8 cellular contexts compared by ENCODE assay signal in the genomic region with DNA sequence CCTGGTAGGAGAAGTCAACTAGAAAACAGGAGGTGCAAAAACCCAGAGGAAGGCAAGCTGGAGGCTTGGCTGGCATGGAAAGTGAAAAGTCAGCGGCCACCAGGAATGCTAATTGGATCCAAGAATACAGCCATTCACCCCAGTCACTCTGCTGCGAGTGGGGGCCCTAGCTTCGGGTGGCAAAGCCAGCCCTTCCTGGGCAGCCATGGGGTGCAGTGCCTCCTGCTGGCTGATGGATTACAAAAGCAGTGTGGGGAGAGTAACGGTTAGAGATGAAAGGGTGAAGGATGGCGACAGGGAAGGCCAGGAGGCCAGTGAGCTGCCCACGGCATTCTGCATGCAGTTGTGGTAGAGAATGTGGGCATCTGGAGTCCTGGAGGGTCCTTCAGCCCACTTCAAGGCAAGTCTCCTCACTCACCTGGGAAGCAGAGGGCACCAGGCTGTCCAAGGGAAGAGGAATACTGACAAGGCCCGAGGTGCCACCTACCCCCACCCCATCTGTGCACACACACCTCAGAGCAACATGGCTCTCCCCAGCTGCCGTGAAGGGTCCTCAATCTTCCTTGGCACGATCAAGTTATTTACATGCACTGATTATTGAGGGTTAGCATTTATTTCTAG. TPM values are rescaled to one million over a fixed set of nuclear protein-coding genes. Genes with fewer than 3 reads are reported as not detected.
A peak's percentile ranks its signal among the peaks of the same experiment; 100 is the strongest.
DNase-seq lines count a peak whose midpoint lies in the region; ATAC-seq, FAIRE-seq and TF ChIP-seq lines count a peak whose summit lies in the region.

No MANE protein-coding gene starts in this region.

- H3K9me1 ChIP-seq in K562 (ENCODE audit: control insufficient read depth, insufficient read depth, low read length): peaks cover 5% of the 10 kb centered on the region

- no peak overlapping the region for H3K23ac ChIP-seq in trophoblast cell (ENCODE audit: low read length)

- WGBS in A549 (ENCODE audit: missing lambda C conversion rate): 67% methylated on average over 9 of the region's 9 CpGs
- 90% methylated on average over 7 of the region's 9 CpGs for WGBS in K562 (ENCODE audit: insufficient coverage, low coverage, missing lambda C conversion rate)
- 69 to 74% methylated on average over 9 of the region's 9 CpGs for WGBS in lung, 2 donors
- no CpG with 5 or more reads among the region's 9 CpGs for WGBS in trophoblast cell (ENCODE audit: extremely low coverage, insufficient coverage, insufficient read length)

- no peaks in the 10 kb centered on the region for H3K9me3 ChIP-seq in A549
- H3K9me3 ChIP-seq in K562 (replicated peaks; ENCODE audit: control insufficient read depth, insufficient read depth, low read depth, low read length): no peaks in the 10 kb centered on the region
- no peaks in the 10 kb centered on the region for H3K9me3 ChIP-seq in lung (ENCODE audit: control insufficient read depth in 2 of 2, insufficient read depth in 1 of 2, low read length in 1 of 2)
- peaks cover 2% of the 10 kb centered on the region for H3K9me3 ChIP-seq in trophoblast cell (ENCODE audit: insufficient read depth, low read depth, low read length)

- H3K4me3 ChIP-seq in A549: no peak overlapping the region
- H3K4me3 ChIP-seq in H7 (ENCODE audit: insufficient read depth, low read depth, low read length): no peak overlapping the region
- H3K4me3 ChIP-seq in K562: no peak overlapping the region
- no peak overlapping the region for H3K4me3 ChIP-seq in lung
- H3K4me3 ChIP-seq in trophoblast cell (ENCODE audit: low read depth, low read length): no peak overlapping the region

- no peak overlapping the region for H3K14ac ChIP-seq in trophoblast cell (ENCODE audit: low read length)

- peak in 1 of 2 experiments; percentile 33 for DNase-seq in A549 (ENCODE audit: low read depth in 1 of 2, low spot score in 1 of 2)
- peak; percentile 81 for DNase-seq in H7
- DNase-seq in K562 (ENCODE audit: extremely low read depth in 1 of 4, low spot score in 3 of 4): no peak
- no peak for DNase-seq in lung (ENCODE audit: low spot score)
- DNase-seq in NCI-H2029 (lab: John Stamatoyannopoulos, UW): no peak
- no peak for DNase-seq in NOMO-1 (lab: John Stamatoyannopoulos, UW; ENCODE audit: unreplicated experiment in 2 of 2)
- no peak for DNase-seq in trophoblast cell

- H3K79me2 ChIP-seq in K562 (ENCODE audit: control insufficient read depth, insufficient read depth, low read length): peaks cover 9% of the 10 kb centered on the region; the same call in 2 of the 3 replicates
- H3K79me2 ChIP-seq in trophoblast cell (ENCODE audit: control insufficient read depth, insufficient read depth, low read length, poor library complexity): peaks cover 4% of the 10 kb centered on the region

- TF ChIP-seq RAD21 in A549 (conservative IDR thresholded peaks at IDR 0.05 in 1 of 2, IDR thresholded peaks at IDR 0.05 in 1 of 2): peak in 1 of 2 experiments; percentile 15; a peak in 1 of 5 replicates
- peak in 1 of 2 experiments; percentile 31; a peak in 2 of 4 replicates for TF ChIP-seq RAD21 in K562 (CRISPR knock-in tag; conservative IDR thresholded peaks at IDR 0.05 in 1 of 2, IDR thresholded peaks at IDR 0.05 in 1 of 2)

- no peak overlapping the region for H2AFZ ChIP-seq in K562 (ENCODE audit: low read depth, low read length)
- no peak overlapping the region for H2AFZ ChIP-seq in trophoblast cell (ENCODE audit: insufficient read depth, low read length, poor library complexity)

- TF ChIP-seq POLR2A in A549 (IDR thresholded peaks at IDR 0.05; ENCODE audit: low read length) (no peak), K562 (conservative IDR thresholded peaks at IDR 0.05) (no peak)

- intact Hi-C loops in K562 (cut with micrococcal nuclease): no loop called here

- H3K4me1 ChIP-seq in A549 (peaks cover 52% of the 10 kb centered on the region), K562 (replicated peaks in 1 of 2; ENCODE audit: control insufficient read depth in 2 of 2, insufficient read depth in 2 of 2, low read length in 2 of 2) (peaks cover 0 to 11% of the 10 kb centered on the region in 2 experiments; a peak in 1 of 5 replicates), lung (ENCODE audit: control insufficient read depth in 2 of 2, insufficient read depth in 2 of 2, low read length in 2 of 2) (peaks cover 9 to 22% of the 10 kb centered on the region in 2 donors), trophoblast cell (ENCODE audit: control insufficient read depth in 1 of 2, insufficient read depth in 2 of 2, low read length in 2 of 2) (peaks cover 37 to 39% of the 10 kb centered on the region in 2 experiments)

- TF ChIP-seq EP300 in A549 (IDR thresholded peaks at IDR 0.05) (no peak), K562 (IDR thresholded peaks at IDR 0.05; ENCODE audit: low read length) (no peak)

- H3K27ac ChIP-seq in A549 (peak overlapping the region; percentile 40 to 84; a peak in 4 of 6 replicates), K562 (ENCODE audit: extremely low read depth, low read depth, low read length) (no peak overlapping the region), lung (ENCODE audit: low read depth in 1 of 2, low read length in 1 of 2) (peak overlapping the region; percentile 59 to 64), trophoblast cell (ENCODE audit: low read depth, low read length) (no peak overlapping the region)

- BruUV-seq in K562 (replicated peaks; lab: Mats Ljungman, UMichigan): no TSS peak

- peak in 1 of 2 experiments; percentile 24; a peak in 3 of 6 replicates for ATAC-seq in A549
- peak; percentile 53; the same call in 1 of the 3 replicates for ATAC-seq in K562
- no peak for ATAC-seq in lung (ENCODE audit: insufficient read depth, low FRiP score)
- ATAC-seq in GM19455 (IDR thresholded peaks at IDR 0.05; ENCODE audit: unreplicated experiment): no peak

- H3K4me2 ChIP-seq in A549: 0 out of 3 replicates have a peak overlapping the region, but pooled peaks have one; percentile 19
- no peak overlapping the region for H3K4me2 ChIP-seq in K562 (ENCODE audit: insufficient read depth, low read length)
- H3K4me2 ChIP-seq in trophoblast cell (ENCODE audit: low read length): no peak overlapping the region

- H2BK12ac ChIP-seq in trophoblast cell (ENCODE audit: low read length): no peak overlapping the region

- H4K20me1 ChIP-seq in K562 (replicated peaks; ENCODE audit: control insufficient read depth, insufficient read depth, low read length): peaks cover 22% of the 10 kb centered on the region

- H3K79me1 ChIP-seq in trophoblast cell (ENCODE audit: low read length): peaks cover 14% of the 10 kb centered on the region

- H3K9ac ChIP-seq in K562 (ENCODE audit: insufficient read depth in 1 of 2, low read depth in 2 of 2, low read length in 2 of 2) (peak overlapping the region in 1 of 2 experiments; percentile 6; a peak in 1 of 4 replicates), trophoblast cell (ENCODE audit: low read length) (no peak overlapping the region)

- FAIRE-seq in A549 (lab: Jason Lieb, UNC): no peak
- no peak for FAIRE-seq in K562 (lab: Jason Lieb, UNC)

- H4K8ac ChIP-seq in trophoblast cell (ENCODE audit: low read depth, low read length): no peak overlapping the region

- no peak overlapping the region for H3K18ac ChIP-seq in trophoblast cell (ENCODE audit: low read length)

- no peak overlapping the region for H2BK120ac ChIP-seq in trophoblast cell (ENCODE audit: insufficient read depth, low read length, poor library complexity)

- POLR2A ChIA-PET in A549 (lab: Yijun Ruan, JAX): no interaction called here
- POLR2A ChIA-PET in K562 (lab: Yijun Ruan, JAX): interaction anchor here (0.6 kb wide), 2 partner anchors 47 to 1110 kb away, joined by 3 read pairs; no protein-coding TSS in a partner anchor

- no peak overlapping the region for H2BK5ac ChIP-seq in trophoblast cell (ENCODE audit: low read depth, low read length, poor library complexity)

- TF ChIP-seq CTCF in A549 (IDR thresholded peaks at IDR 0.05): peak; percentile 32; the same call in 2 of the 3 replicates
- peak; percentile 39 to 49 (median 46); a peak in 4 of 6 replicates for TF ChIP-seq CTCF in K562 (IDR thresholded peaks at IDR 0.05 in 2 of 3, conservative IDR thresholded peaks at IDR 0.05 in 1 of 3; ENCODE audit: insufficient read depth in 2 of 3, low read depth in 1 of 3, low read length in 3 of 3)
- peak; percentile 10 for TF ChIP-seq CTCF in lung (IDR thresholded peaks at IDR 0.05; ENCODE audit: control extremely low read depth, extremely low read depth)

- H4K12ac ChIP-seq in trophoblast cell (ENCODE audit: low read depth, low read length): no peak overlapping the region

- peaks cover 69% of the 10 kb centered on the region for H3K36me3 ChIP-seq in H7 (replicated peaks; ENCODE audit: control insufficient read depth, insufficient read depth, low read length)
- peaks cover 98% of the 10 kb centered on the region; the same call in 2 of the 3 replicates for H3K36me3 ChIP-seq in K562 (ENCODE audit: control insufficient read depth, insufficient read depth, low read length)
- peaks cover 3 to 79% of the 10 kb centered on the region in 2 donors for H3K36me3 ChIP-seq in lung (ENCODE audit: control insufficient read depth in 2 of 2, insufficient read depth in 2 of 2, low read length in 2 of 2)
- peaks cover 79 to 82% of the 10 kb centered on the region in 2 experiments for H3K36me3 ChIP-seq in trophoblast cell (ENCODE audit: control insufficient read depth in 1 of 2, insufficient read depth in 2 of 2, low read length in 2 of 2)

- no peaks in the 10 kb centered on the region for H3K27me3 ChIP-seq in H7 (ENCODE audit: control insufficient read depth, insufficient read depth, low read length)
- no peaks in the 10 kb centered on the region for H3K27me3 ChIP-seq in K562 (ENCODE audit: control insufficient read depth in 2 of 2, insufficient read depth in 2 of 2, low read length in 2 of 2)
- no peaks in the 10 kb centered on the region for H3K27me3 ChIP-seq in lung (ENCODE audit: control insufficient read depth, insufficient read depth)
- no peaks in the 10 kb centered on the region for H3K27me3 ChIP-seq in trophoblast cell (ENCODE audit: insufficient read depth, low read length)

- CTCF ChIA-PET in A549 (lab: Yijun Ruan, JAX) (interaction anchor here (0.7 to 3.7 kb wide), 15 partner anchors 9 to 167 kb away, joined by 3 to 13 read pairs (median 4); partner anchors contain the start of gene AKAP8L), K562 (lab: Yijun Ruan, JAX; ENCODE audit: low intra/inter-chr PET ratio) (no interaction called here)

- no peak overlapping the region for H2AK5ac ChIP-seq in trophoblast cell (ENCODE audit: low read length)

- no peak overlapping the region for H4K91ac ChIP-seq in trophoblast cell (ENCODE audit: low read depth, low read length)

- no peak overlapping the region for H3K4ac ChIP-seq in trophoblast cell (ENCODE audit: low read depth, low read length)

- in situ Hi-C loops in K562 (cut with MboI): no loop called here

RNA-seq across cellular contexts. Expression of gene EPHX3, which starts 20.3 kb away (rescaled TPM):
- polyA plus RNA-seq in A549 (2011; rRNA removed) (0.12 and 0.29 TPM in 2 replicates), A549 (2017; fragmentation: RNase III; extraction: RNeasy Plus Mini Kit Qiagen cat#74134 plus additional on column Dnase treatment) (0.05 to 0.08 TPM (median 0.08 TPM) in 3 replicates), K562 (2011; rRNA removed) (0.07 TPM in 1 of 2 replicates, not detected in the other), K562 (2014; fragmentation: Illumina TruSeq; extraction: Trizol) (not detected in 2 replicates), K562 (2014; fragmentation: Nextera tagmentation; extraction: Ambion mirVana) (not detected), K562 (2014; rRNA removed) (not detected in 2 replicates), lung (1 to 10 TPM; 1.1 to 3.0 TPM)
- polyA plus RNA-seq in A549 (2012; cell fraction: cytosol; rRNA removed): 0.21 and 0.22 TPM in 2 replicates
- polyA plus RNA-seq in A549 (2012; cell fraction: nucleus; rRNA removed): 1.5 and 1.7 TPM in 2 replicates
- polyA minus RNA-seq in A549 (2011; rRNA and poly(A)+ RNA removed): 0.29 and 0.91 TPM in 2 replicates
- total RNA-seq in H7 (2014; rRNA removed; shearing (Covaris generic)): 5.4 and 6.2 TPM in 2 replicates
- 0.39 and 1.6 TPM in 2 replicates for total RNA-seq in K562 (2011; cell fraction: chromatin; rRNA removed; ENCODE audit: low replicate concordance)
- 0.79 and 0.83 TPM in 2 replicates for total RNA-seq in K562 (2011; cell fraction: nucleolus; rRNA removed)
- total RNA-seq in K562 (2011; cell fraction: nucleoplasm; rRNA removed): 0.69 and 0.88 TPM in 2 replicates
- total RNA-seq in K562 (2014; rRNA removed) (not detected in 2 replicates), K562 (2014; rRNA removed; fragmentation: Illumina TruSeq; extraction: Trizol) (not detected in 2 replicates), K562 (2015; rRNA removed; fragmentation: Illumina TruSeq; extraction: Trizol) (not detected in 2 replicates), K562 (2021) (0.20 TPM in 1 of 2 replicates, not detected in the other), lung (1 to 10 TPM; 1.7 to 2.7 TPM)
- 0.06 and 0.12 TPM in 2 replicates for polyA plus RNA-seq in K562 (2011; cell fraction: cytosol; rRNA removed)
- 0.21 and 0.50 TPM in 2 replicates for polyA plus RNA-seq in K562 (2011; cell fraction: nucleus; rRNA removed)
- not detected in 2 replicates for polyA plus RNA-seq in K562 (2012)
- not detected in 2 replicates for polyA minus RNA-seq in K562 (2011; rRNA and poly(A)+ RNA removed)
- polyA minus RNA-seq in K562 (2011; cell fraction: cytosol; rRNA and poly(A)+ RNA removed): not detected in 2 replicates
- polyA minus RNA-seq in K562 (2011; cell fraction: nucleus; rRNA and poly(A)+ RNA removed): not detected in 2 replicates
- polyA plus RNA-seq in trophoblast cell (2013): 4.4 and 4.7 TPM in 2 replicates

RNA-seq across cellular contexts. Expression of gene NOTCH3, which starts 51.7 kb away (rescaled TPM):
- polyA plus RNA-seq in A549 (2011; rRNA removed): 14.7 and 21.3 TPM in 2 replicates
- polyA plus RNA-seq in A549 (2012; cell fraction: cytosol; rRNA removed): 10.3 and 14.2 TPM in 2 replicates
- polyA plus RNA-seq in A549 (2012; cell fraction: nucleus; rRNA removed): 21.9 and 40.9 TPM in 2 replicates
- polyA plus RNA-seq in A549 (2017; fragmentation: RNase III; extraction: RNeasy Plus Mini Kit Qiagen cat#74134 plus additional on column Dnase treatment): 6.4 to 9.5 TPM (median 6.9 TPM) in 3 replicates
- polyA minus RNA-seq in A549 (2011; rRNA and poly(A)+ RNA removed): 46.6 and 49.9 TPM in 2 replicates
- 47.0 and 52.1 TPM in 2 replicates for total RNA-seq in H7 (2014; rRNA removed; shearing (Covaris generic))
- total RNA-seq in K562 (2011; cell fraction: chromatin; rRNA removed; ENCODE audit: low replicate concordance): 4.3 and 8.9 TPM in 2 replicates
- 6.2 and 8.7 TPM in 2 replicates for total RNA-seq in K562 (2011; cell fraction: nucleolus; rRNA removed)
- total RNA-seq in K562 (2011; cell fraction: nucleoplasm; rRNA removed): 4.3 and 5.2 TPM in 2 replicates
- 0.45 and 1.1 TPM in 2 replicates for total RNA-seq in K562 (2014; rRNA removed)
- total RNA-seq in K562 (2014; rRNA removed; fragmentation: Illumina TruSeq; extraction: Trizol): 0.11 and 0.13 TPM in 2 replicates
- total RNA-seq in K562 (2015; rRNA removed; fragmentation: Illumina TruSeq; extraction: Trizol): 0.18 and 0.30 TPM in 2 replicates
- total RNA-seq in K562 (2021): 0.34 and 1.2 TPM in 2 replicates
- 0.22 and 0.28 TPM in 2 replicates for polyA plus RNA-seq in K562 (2011; rRNA removed)
- polyA plus RNA-seq in K562 (2011; cell fraction: cytosol; rRNA removed): 0.09 and 0.24 TPM in 2 replicates
- polyA plus RNA-seq in K562 (2011; cell fraction: nucleus; rRNA removed): 0.90 and 2.0 TPM in 2 replicates
- polyA plus RNA-seq in K562 (2012): 0.51 and 0.65 TPM in 2 replicates
- polyA plus RNA-seq in K562 (2014; fragmentation: Illumina TruSeq; extraction: Trizol): 0.08 and 0.12 TPM in 2 replicates
- polyA plus RNA-seq in K562 (2014; fragmentation: Nextera tagmentation; extraction: Ambion mirVana): under 1 TPM; under 0.01 to 0.01 TPM
- polyA plus RNA-seq in K562 (2014; rRNA removed): 0.15 and 0.16 TPM in 2 replicates
- 0.84 TPM in 1 of 2 replicates, not detected in the other for polyA minus RNA-seq in K562 (2011; rRNA and poly(A)+ RNA removed)
- 0.95 TPM in 1 of 2 replicates, not detected in the other for polyA minus RNA-seq in K562 (2011; cell fraction: cytosol; rRNA and poly(A)+ RNA removed)
- polyA minus RNA-seq in K562 (2011; cell fraction: nucleus; rRNA and poly(A)+ RNA removed): 1.9 and 2.6 TPM in 2 replicates
- total RNA-seq in lung: 10 to 100 TPM; 64.1 to 81.7 TPM
- 10 to 100 TPM; 13.1 to 22.1 TPM for polyA plus RNA-seq in lung
- 34.4 and 37.9 TPM in 2 replicates for polyA plus RNA-seq in trophoblast cell (2013)

Comparison
In these comparisons a context has a peak if more than half of its experiments do, and no peak if none do; other contexts are left out.
1. H3K27ac ChIP-seq: peak in A549 (2 of 2) and lung (2 of 2); none in K562 (single experiment) and trophoblast cell (single experiment).
2. Of the 35 proteins assayed by ChIP-seq in both K562 and A549: peak only in K562: none; only in A549: SMC3; in both: CTCF; in neither: 32; mixed calls (peak in some experiments, not most) for 1.
3. Peak in every context shown above with its lines, with median percentiles within 50 percentile points of each other: CTCF ChIP-seq.